In the genomic region with DNA sequence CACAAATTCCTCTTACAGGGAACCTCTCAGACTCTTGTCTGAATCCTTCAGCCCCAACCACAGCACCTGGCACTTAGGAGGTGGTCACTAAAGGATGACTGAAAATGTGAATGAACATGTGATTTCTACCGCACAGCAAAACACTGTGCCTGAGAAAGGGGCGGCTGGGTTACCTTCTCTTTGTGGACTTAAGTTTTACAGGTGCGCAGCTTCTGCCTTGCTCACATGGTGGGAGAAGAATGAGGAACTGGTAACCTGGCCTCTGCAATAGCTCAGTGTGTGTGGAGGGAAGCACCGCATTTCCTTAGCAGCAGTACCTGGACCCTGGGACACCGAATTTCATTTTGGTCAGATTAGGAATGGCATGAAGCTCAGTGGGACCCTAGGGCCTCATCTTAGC, we compare ENCODE assay signal across 29 cellular contexts. TPM values are rescaled to one million over a fixed set of nuclear protein-coding genes. Genes with fewer than 3 reads are reported as not detected.
"Had no signal": no experiment of that assay in that cellular context is flagged by ENCODE, and none has a peak within 500 bp of the region (broad histone marks: within the 10 kb centered on the region; RNA-seq: fewer than 3 reads in every experiment).

No MANE protein-coding gene starts in this region.

- H3K9me3 ChIP-seq: colonic mucosa, gastrocnemius medialis, mucosa of descending colon, psoas muscle, sigmoid colon, suprapubic skin, transverse colon, upper lobe of right lung, uterus had no signal

- H3K27ac ChIP-seq: colonic mucosa, epithelial cell of prostate, gastrocnemius medialis, neural progenitor cell, psoas muscle, sigmoid colon, suprapubic skin, transverse colon, upper lobe of right lung, uterus had no signal

- H3K36me3 Mint-ChIP-seq: mesothelial cell of epicardium; naive thymus-derived CD4-positive, alpha-beta T cell; neural progenitor cell; stimulated activated naive B cell treated with anti-CD40 and anti-IgM and Interleukin-4, amounts not matched to agents 10 μg/mL and 1 μg/mL and 100 μg/mL, for 72 hours had no signal

- DNase-seq: colonic mucosa; effector CD8-positive, alpha-beta T cell; endodermal cell; foreskin fibroblast; gastrocnemius medialis; head of caudate nucleus; kidney; mesenchymal stem cell; mucosa of descending colon; naive thymus-derived CD4-positive, alpha-beta T cell; psoas muscle; right cardiac atrium; sigmoid colon; stimulated activated CD4-positive, alpha-beta T cell treated with anti-CD3 and anti-CD28 coated beads, Interleukin-2, amount 100 ng/mL, for 24 hours; stimulated activated CD4-positive, alpha-beta T cell treated with anti-CD3 and anti-CD28 coated beads, Interleukin-4, amount 100 ng/mL, for 4 hours; stimulated activated naive B cell treated with anti-CD40 and anti-IgM and Interleukin-4, amounts not matched to agents 10 μg/mL and 1 μg/mL and 100 μg/mL, for 72 hours; stimulated activated naive CD8-positive, alpha-beta T cell treated with anti-CD3 and anti-CD28 coated beads, Interleukin-15, amount 100 ng/mL, for 72 hours; transverse colon; upper lobe of right lung; uterus had no signal

- H3K27ac Mint-ChIP-seq: dendritic cell treated with granulocyte-macrophage colony-stimulating factor and Interleukin-4, amounts not matched to agents 40 ng/mL and 50 ng/mL, for 4 days; endodermal cell; mesothelial cell of epicardium; naive thymus-derived CD4-positive, alpha-beta T cell; nephron; neural progenitor cell; stimulated activated naive CD8-positive, alpha-beta T cell treated with anti-CD3 and anti-CD28 coated beads, Interleukin-15, amount 100 ng/mL, for 72 hours had no signal

- H3K4me1 ChIP-seq: colonic mucosa, gastrocnemius medialis, psoas muscle, sigmoid colon, transverse colon, upper lobe of right lung, uterus had no signal

- H3K4me1 Mint-ChIP-seq: naive thymus-derived CD4-positive, alpha-beta T cell; stimulated activated naive CD8-positive, alpha-beta T cell treated with anti-CD3 and anti-CD28 coated beads, Interleukin-15, amount 100 ng/mL, for 72 hours had no signal

- H3K9me3 Mint-ChIP-seq: dendritic cell treated with granulocyte-macrophage colony-stimulating factor and Interleukin-4, amounts not matched to agents 40 ng/mL and 50 ng/mL, for 4 days; endodermal cell; mesothelial cell of epicardium; nephron; neural progenitor cell; stimulated activated naive B cell treated with anti-CD40 and anti-IgM and Interleukin-4, amounts not matched to agents 10 μg/mL and 1 μg/mL and 100 μg/mL, for 72 hours; stimulated activated naive CD8-positive, alpha-beta T cell treated with anti-CD3 and anti-CD28 coated beads, Interleukin-15, amount 100 ng/mL, for 72 hours had no signal

- H3K27me3 ChIP-seq: upper lobe of right lung, uterus had no signal

- ATAC-seq: esophagus mucosa; gastrocnemius medialis; left lobe of liver; mucosa of descending colon; naive thymus-derived CD4-positive, alpha-beta T cell; psoas muscle; right cardiac atrium; stimulated activated naive B cell treated with anti-CD40 and anti-IgM and Interleukin-4, amounts not matched to agents 10 μg/mL and 1 μg/mL and 100 μg/mL, for 72 hours; stimulated activated naive CD8-positive, alpha-beta T cell treated with anti-CD3 and anti-CD28 coated beads, Interleukin-15, amount 100 ng/mL, for 72 hours; upper lobe of right lung had no signal

- H3K36me3 ChIP-seq: colonic mucosa, gastrocnemius medialis, neural progenitor cell, sigmoid colon, suprapubic skin, transverse colon, upper lobe of right lung, uterus had no signal

- H3K4me3 Mint-ChIP-seq: dendritic cell treated with granulocyte-macrophage colony-stimulating factor and Interleukin-4, amounts not matched to agents 40 ng/mL and 50 ng/mL, for 4 days; endodermal cell; mesothelial cell of epicardium; naive thymus-derived CD4-positive, alpha-beta T cell; nephron; neural progenitor cell; stimulated activated naive B cell treated with anti-CD40 and anti-IgM and Interleukin-4, amounts not matched to agents 10 μg/mL and 1 μg/mL and 100 μg/mL, for 72 hours; stimulated activated naive CD8-positive, alpha-beta T cell treated with anti-CD3 and anti-CD28 coated beads, Interleukin-15, amount 100 ng/mL, for 72 hours had no signal

- H3K4me3 ChIP-seq: colonic mucosa, gastrocnemius medialis, lung, mucosa of descending colon, neural progenitor cell, psoas muscle, sigmoid colon, suprapubic skin, transverse colon, upper lobe of right lung, uterus had no signal

RNA-seq across cellular contexts. Expression of gene ETV5, which starts 9.8 kb away (rescaled TPM):
- polyA plus RNA-seq: naive thymus-derived CD4-positive, alpha-beta T cell had no signal
